9 cellular contexts compared by ENCODE assay signal in the genomic region with DNA sequence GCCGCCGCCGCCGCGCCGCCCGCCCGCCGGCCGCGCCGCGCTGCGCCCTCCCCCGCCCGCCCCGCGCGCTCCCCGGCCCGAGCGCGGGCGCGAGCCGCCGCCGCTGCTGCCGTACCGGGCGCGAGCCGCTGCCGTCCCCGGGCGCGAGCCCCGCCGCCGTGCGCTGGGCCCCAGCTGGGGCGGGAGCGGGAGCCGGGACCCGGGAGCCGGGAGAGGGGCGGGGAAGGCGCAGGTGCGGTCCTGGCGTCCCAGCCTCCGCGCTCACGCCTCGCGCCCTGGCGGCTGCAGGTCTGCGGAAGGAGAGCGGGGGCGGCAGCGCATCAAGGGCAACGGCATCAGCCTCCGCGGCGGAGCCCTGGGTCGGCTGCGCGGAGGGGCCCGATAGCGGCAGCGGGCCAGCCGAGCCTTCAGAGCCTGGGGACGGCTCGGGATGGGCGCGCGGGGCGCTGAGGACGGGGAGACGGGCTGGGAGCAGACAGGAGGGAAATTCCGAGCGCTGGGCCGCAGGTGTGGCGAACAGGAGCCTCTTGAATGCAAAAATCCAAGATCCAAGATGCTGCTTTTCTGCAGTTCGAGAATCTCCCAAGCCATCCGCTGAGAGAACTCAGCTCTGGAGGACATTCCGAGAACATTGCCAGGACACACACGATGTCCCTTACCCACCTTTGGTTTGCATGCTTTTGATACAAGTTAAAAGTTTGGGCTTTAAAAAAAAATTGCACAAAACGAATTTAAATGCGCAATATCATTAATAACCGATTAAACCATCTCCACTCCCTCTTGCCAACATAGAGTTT.
A peak's percentile ranks its signal among the peaks of the same experiment; 100 is the strongest.
DNase-seq lines count a peak whose midpoint lies in the region; ATAC-seq, FAIRE-seq and TF ChIP-seq lines count a peak whose summit lies in the region.
"Had no signal": no experiment of that assay in that cellular context is flagged by ENCODE, and none has a peak within 500 bp of the region (broad histone marks: within the 10 kb centered on the region; RNA-seq: fewer than 3 reads in every experiment).

No MANE protein-coding gene starts in this region.

- H3K4me3 ChIP-seq in bronchial epithelial cell (ENCODE audit: low read depth, low read length) (peak overlapping the region; percentile 19), lung (peak overlapping the region; percentile 46), thyroid gland (replicated peaks in 1 of 3) (peak overlapping the region; percentile 14 to 35 (median 28))
- no peak overlapping the region for H3K4me3 ChIP-seq in effector memory CD4-positive, alpha-beta T cell (ENCODE audit: insufficient read depth, low read depth, low read length, poor library complexity, severe bottlenecking)

- peak overlapping the region in 1 of 2 donors; percentile 19 for H3K27ac ChIP-seq in lung (ENCODE audit: low read depth in 1 of 2, low read length in 1 of 2)
- H3K27ac ChIP-seq in thyroid gland = peak overlapping the region in 1 of 3 donors; percentile 33
- no peak overlapping the region for H3K27ac ChIP-seq in effector memory CD4-positive, alpha-beta T cell (ENCODE audit: insufficient read depth, low read length, poor library complexity, severe bottlenecking)

- ATAC-seq in lung (ENCODE audit: insufficient read depth, low FRiP score) = no peak

- no peak for TF ChIP-seq POLR2A in thyroid gland (IDR thresholded peaks at IDR 0.05)

- H3K27me3 ChIP-seq in bronchial epithelial cell (ENCODE audit: control insufficient read depth, insufficient read depth, low read length) = peaks cover 22% of the 10 kb centered on the region
- no peaks in the 10 kb centered on the region for H3K27me3 ChIP-seq in lung (ENCODE audit: control insufficient read depth, insufficient read depth)
- no peaks in the 10 kb centered on the region for H3K27me3 ChIP-seq in thyroid gland
- no peaks in the 10 kb centered on the region for H3K27me3 ChIP-seq in effector memory CD4-positive, alpha-beta T cell (replicated peaks; ENCODE audit: control insufficient read depth, insufficient read depth, low read length, poor library complexity, severe bottlenecking)

- intact Hi-C loops in thyroid gland (cut with DNase I) = no loop called here

- H3K4me1 ChIP-seq in lung (ENCODE audit: control insufficient read depth in 2 of 2, insufficient read depth in 2 of 2, low read length in 2 of 2) (peaks cover 0 to 7% of the 10 kb centered on the region in 2 donors), thyroid gland (peaks cover 18 to 24% of the 10 kb centered on the region in 2 donors)
- no peaks in the 10 kb centered on the region for H3K4me1 ChIP-seq in effector memory CD4-positive, alpha-beta T cell (ENCODE audit: control insufficient read depth, insufficient read depth, low read length, poor library complexity, severe bottlenecking)

- no peaks in the 10 kb centered on the region for H3K36me3 ChIP-seq in bronchial epithelial cell (ENCODE audit: control insufficient read depth, insufficient read depth, low read length)
- H3K36me3 ChIP-seq in lung (ENCODE audit: control insufficient read depth in 2 of 2, insufficient read depth in 2 of 2, low read length in 2 of 2) = no peaks in the 10 kb centered on the region
- no peaks in the 10 kb centered on the region for H3K36me3 ChIP-seq in thyroid gland
- no peaks in the 10 kb centered on the region for H3K36me3 ChIP-seq in effector memory CD4-positive, alpha-beta T cell (ENCODE audit: control insufficient read depth, insufficient read depth, low read length)

- 2% methylated on average over 45 to 90 of the region's 90 CpGs for WGBS in lung, 2 donors
- 3 to 4% methylated on average over 18 to 24 of the region's 90 CpGs for WGBS in thyroid gland, 2 donors

- no peak for TF ChIP-seq CTCF in bronchial epithelial cell (IDR thresholded peaks at IDR 0.05; ENCODE audit: insufficient read depth, low read length, severe bottlenecking)
- no peak for TF ChIP-seq CTCF in lung (IDR thresholded peaks at IDR 0.05; ENCODE audit: control extremely low read depth, extremely low read depth)
- no peak for TF ChIP-seq CTCF in thyroid gland (IDR thresholded peaks at IDR 0.05)

- H3K9me3 ChIP-seq in lung (ENCODE audit: control insufficient read depth in 2 of 2, insufficient read depth in 1 of 2, low read length in 1 of 2) (peaks cover 0 to 4% of the 10 kb centered on the region in 2 donors), thyroid gland (no peaks in the 10 kb centered on the region)
- no peaks in the 10 kb centered on the region for H3K9me3 ChIP-seq in effector memory CD4-positive, alpha-beta T cell (ENCODE audit: control insufficient read depth, low read length)

- no peak for FAIRE-seq in bronchial epithelial cell (lab: Jason Lieb, UNC)
- FAIRE-seq in urothelium cell line (lab: Jason Lieb, UNC) = no peak
- FAIRE-seq: frontal cortex had no signal

- DNase-seq in DMS 273 treated with DMSO at 0.1 percent for 48 hours (lab: John Stamatoyannopoulos, UW) (peak; percentile 4), LoVo (ENCODE audit: low spot score) (peak; percentile 50), bronchial epithelial cell (ENCODE audit: low read depth) (no peak), lung (ENCODE audit: low spot score) (no peak), thyroid gland (peak; percentile 59 to 71), SIG-M5 treated with dmso at 0.1 percent for 504 hours (lab: John Stamatoyannopoulos, UW; ENCODE audit: unreplicated experiment) (no peak), urothelium cell line (ENCODE audit: low spot score) (no peak)
- DNase-seq in effector memory CD4-positive, alpha-beta T cell = no peak

Comparison
In these comparisons a context has a peak if more than half of its experiments do, and no peak if none do; other contexts are left out.
1. DNase-seq: peak in DMS 273 treated with DMSO at 0.1 percent for 48 hours (single experiment), LoVo (single experiment) and thyroid gland (2 of 2); none in bronchial epithelial cell (single experiment), lung (single experiment), SIG-M5 treated with dmso at 0.1 percent for 504 hours (single experiment), effector memory CD4-positive, alpha-beta T cell (0 of 3) and urothelium cell line (single experiment).